16 cellular contexts compared by ENCODE assay signal in genomic region chr6:90720404-90720803, GRCh38.
"Had no signal": no experiment of that assay in that cellular context is flagged by ENCODE, and none has a peak within 500 bp of the region (broad histone marks: within the 10 kb centered on the region; RNA-seq: fewer than 3 reads in every experiment).

No MANE protein-coding gene starts in this region.

- H3K9me3 ChIP-seq: left lung, mucosa of descending colon, neutrophil, tibial nerve, vagina had no signal

- ATAC-seq: activated CD8-positive, alpha-beta memory T cell treated with anti-CD3 and anti-CD28 coated beads, Interleukin-2, amount 10 ng/mL, durations not matched to agents 7 days and 5 days; left lung; mucosa of descending colon; naive thymus-derived CD4-positive, alpha-beta T cell had no signal

- H3K27me3 ChIP-seq: left lung, neutrophil, tibial nerve, vagina had no signal

- H3K27ac ChIP-seq: left lung, neutrophil, skin epidermis, tibial nerve, vagina, VCaP had no signal

- H3K36me3 ChIP-seq: left lung, neutrophil, tibial nerve, vagina had no signal

- H3K4me1 ChIP-seq: tibial nerve, vagina had no signal

- H3K4me3 ChIP-seq: left lung, mucosa of descending colon, skin epidermis, tibial nerve, vagina had no signal

- DNase-seq: activated CD4-positive, alpha-beta memory T cell treated with anti-CD3 and anti-CD28 coated beads for 36 hours; activated CD8-positive, alpha-beta memory T cell treated with anti-CD3 and anti-CD28 coated beads, Interleukin-2, amount 10 ng/mL, durations not matched to agents 7 days and 5 days; activated naive CD4-positive, alpha-beta T cell treated with anti-CD3 and anti-CD28 coated beads, Interleukin-2, amount 10 ng/mL, durations not matched to agents 7 days and 5 days; activated T-cell treated with anti-CD3 and anti-CD28 coated beads, Interleukin-2, amount 50 U/mL, for 1 hour; islet precursor cell; left lung; mucosa of descending colon; naive thymus-derived CD4-positive, alpha-beta T cell; retina; stimulated activated CD4-positive, alpha-beta T cell treated with anti-CD3 and anti-CD28 coated beads, Interleukin-4, amount 100 ng/mL, for 1 hour; stimulated activated naive CD4-positive, alpha-beta T cell had no signal
